Comparison of ENCODE assay signal across 8 cellular contexts in the genomic region with DNA sequence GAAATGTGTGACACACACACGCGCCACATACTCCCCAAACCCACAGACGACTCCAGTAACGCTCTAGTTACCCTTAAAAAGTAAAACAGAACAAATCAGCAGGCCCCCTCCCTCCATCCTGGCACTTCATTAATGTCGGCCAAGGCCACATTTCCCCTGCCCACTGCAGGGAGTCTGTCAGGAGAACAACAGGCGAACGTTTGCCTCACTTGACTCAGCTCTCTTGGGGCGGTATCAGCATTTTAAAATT. TPM values are rescaled to one million over a fixed set of nuclear protein-coding genes. Genes with fewer than 3 reads are reported as not detected.
DNase-seq lines count a peak whose midpoint lies in the region; ATAC-seq and TF ChIP-seq lines count a peak whose summit lies in the region.

No MANE protein-coding gene starts in this region.

- H3K27ac ChIP-seq in coronary artery = peak overlapping the region; percentile 13 to 28

- no peaks in the 10 kb centered on the region for H3K9me3 Mint-ChIP-seq in natural killer cell

- H3K4me3 Mint-ChIP-seq in natural killer cell = peak overlapping the region; percentile 87

- DNase-seq in coronary artery (ENCODE audit: low spot score) (no peak), natural killer cell (no peak), DMS 273 (lab: John Stamatoyannopoulos, UW; ENCODE audit: unreplicated experiment) (no peak), nucleus accumbens (lab: John Stamatoyannopoulos, UW) (no peak)

- H3K4me3 ChIP-seq in coronary artery = peak overlapping the region; percentile 85

- TF ChIP-seq POLR2A in GM18505 (IDR thresholded peaks at IDR 0.05; ENCODE audit: borderline replicate concordance, extremely low read depth, insufficient read depth, insufficient read length) = no peak

- intact Hi-C loops in natural killer cell (cut with micrococcal nuclease) = no loop called here

- no peaks in the 10 kb centered on the region for H3K36me3 Mint-ChIP-seq in natural killer cell

- peaks cover 35 to 36% of the 10 kb centered on the region in 2 donors for H3K27me3 Mint-ChIP-seq in natural killer cell (ENCODE audit: low read depth in 2 of 2)

- TF ChIP-seq CTCF in coronary artery (IDR thresholded peaks at IDR 0.05) = no peak
- TF ChIP-seq CTCF in natural killer cell (IDR thresholded peaks at IDR 0.05) = no peak

- peaks cover 12 to 28% of the 10 kb centered on the region in 2 donors for H3K4me1 Mint-ChIP-seq in natural killer cell

- no peak overlapping the region for H3K27ac Mint-ChIP-seq in natural killer cell

- ATAC-seq in GM18505 (IDR thresholded peaks at IDR 0.05; ENCODE audit: unreplicated experiment) (peak; percentile 9), HG03521 (IDR thresholded peaks at IDR 0.05; ENCODE audit: unreplicated experiment) (peak; percentile 4), natural killer cell (peak in 1 of 3 donors; percentile 18), HG02623 (IDR thresholded peaks at IDR 0.05; ENCODE audit: unreplicated experiment) (no peak), HG03460 (IDR thresholded peaks at IDR 0.05; ENCODE audit: unreplicated experiment) (no peak)

RNA-seq across cellular contexts. Expression of gene FHIP1A, which starts 0.7 kb away (rescaled TPM):
- total RNA-seq in natural killer cell = 1 to 10 TPM in 1 of 3 donors, under 1 TPM in 1, not detected in 1; 0.49 to 3.0 TPM

Comparison
In these comparisons a context has a peak if more than half of its experiments do, and no peak if none do; other contexts are left out.
1. ATAC-seq: peak in GM18505 (single experiment) and HG03521 (single experiment); none in HG02623 (single experiment) and HG03460 (single experiment).